Comparison of ENCODE assay signal across 13 cellular contexts in the genomic region with DNA sequence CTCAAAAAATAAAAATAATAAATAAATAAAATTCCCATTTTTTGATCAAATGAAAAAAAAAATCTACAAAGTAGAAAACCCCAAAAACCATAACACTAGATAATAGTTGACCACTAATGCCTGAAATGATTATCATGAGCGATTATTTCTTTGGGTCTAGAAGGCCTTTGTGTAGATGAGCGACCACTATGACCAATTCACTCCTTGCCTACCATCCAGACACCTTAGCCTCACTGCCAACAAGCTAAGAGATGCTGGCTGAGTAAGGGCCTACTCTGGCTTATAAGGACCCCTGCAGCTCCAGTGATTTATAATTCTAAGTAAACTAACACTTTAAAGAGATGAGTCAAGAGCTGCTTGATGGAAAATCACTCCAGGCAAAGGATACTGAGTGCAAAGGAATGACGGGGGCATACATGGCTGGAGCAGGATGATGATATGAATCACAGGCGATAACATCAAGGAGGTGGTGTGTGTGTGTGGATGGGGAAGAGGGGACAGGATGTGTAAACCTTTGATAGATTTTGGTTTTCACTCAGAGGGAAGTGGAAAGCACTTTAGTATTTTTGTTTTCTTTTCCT. TPM values are rescaled to one million over a fixed set of nuclear protein-coding genes. Genes with fewer than 3 reads are reported as not detected.
DNase-seq lines count a peak whose midpoint lies in the region; ATAC-seq and TF ChIP-seq lines count a peak whose summit lies in the region.
"Had no signal": no experiment of that assay in that cellular context is flagged by ENCODE, and none has a peak within 500 bp of the region (broad histone marks: within the 10 kb centered on the region; RNA-seq: fewer than 3 reads in every experiment).

No MANE protein-coding gene starts in this region.

- peak; percentile 65 for ATAC-seq in foreskin keratinocyte
- ATAC-seq in HG03280 (IDR thresholded peaks at IDR 0.05; ENCODE audit: unreplicated experiment): no peak
- no peak for ATAC-seq in GM23338
- ATAC-seq in activated CD8-positive, alpha-beta T cell treated with anti-CD3 and anti-CD28 coated beads for 36 hours: no peak
- no peak for ATAC-seq in aorta (ENCODE audit: low FRiP score)

- H3F3A ChIP-seq in GM23338 (replicated peaks; ENCODE audit: low read depth): peaks cover under 1% of the 10 kb centered on the region

- no peaks in the 10 kb centered on the region for H3K4me1 ChIP-seq in A673 (ENCODE audit: insufficient read depth, low read length, poor library complexity, severe bottlenecking)
- peaks cover 54% of the 10 kb centered on the region for H3K4me1 ChIP-seq in foreskin keratinocyte
- peaks cover 10% of the 10 kb centered on the region for H3K4me1 ChIP-seq in GM23338 (ENCODE audit: insufficient read depth)
- no peaks in the 10 kb centered on the region for H3K4me1 ChIP-seq in aorta (ENCODE audit: control insufficient read depth in 1 of 2, insufficient read depth in 2 of 2, low read length in 2 of 2)

- peaks cover 10% of the 10 kb centered on the region for H3K27me3 Mint-ChIP-seq in GM23338 (ENCODE audit: insufficient read depth, low read depth, poor library complexity)
- H3K27me3 Mint-ChIP-seq in activated CD8-positive, alpha-beta T cell treated with anti-CD3 and anti-CD28 coated beads for 36 hours: peaks cover 22% of the 10 kb centered on the region

- H3K27ac Mint-ChIP-seq in GM23338: no peak overlapping the region
- H3K27ac Mint-ChIP-seq in activated CD8-positive, alpha-beta T cell treated with anti-CD3 and anti-CD28 coated beads for 36 hours: no peak overlapping the region
- H3K27ac Mint-ChIP-seq: activated naive CD4-positive, alpha-beta T cell treated with anti-CD3 and anti-CD28 coated beads, Interleukin-2, amount 50 U/mL, for 24 hours; B cell had no signal

- H3K4me3 ChIP-seq in A673 (ENCODE audit: low read depth, low read length, poor library complexity, severe bottlenecking): no peak overlapping the region
- no peak overlapping the region for H3K4me3 ChIP-seq in HFF-Myc (replicated peaks; ENCODE audit: low read depth, low read length)
- H3K4me3 ChIP-seq in GM23338: no peak overlapping the region
- no peak overlapping the region for H3K4me3 ChIP-seq in aorta (ENCODE audit: low read length in 2 of 2)
- H3K4me3 ChIP-seq: thoracic aorta had no signal

- peaks cover 11% of the 10 kb centered on the region for H3K4me1 Mint-ChIP-seq in GM23338
- H3K4me1 Mint-ChIP-seq in activated CD8-positive, alpha-beta T cell treated with anti-CD3 and anti-CD28 coated beads for 36 hours (ENCODE audit: low read depth): peaks cover 8% of the 10 kb centered on the region

- DNase-seq in A673 (ENCODE audit: low spot score) (peak; percentile 76), HFF-Myc (ENCODE audit: extremely low read depth, low read depth) (peak; percentile 79), amniotic epithelial cell (ENCODE audit: low read depth) (peak; percentile 88), foreskin keratinocyte (peak; percentile 95 to 97), GM23338 (ENCODE audit: low spot score) (no peak), aorta (no peak)
- DNase-seq in activated CD8-positive, alpha-beta T cell treated with anti-CD3 and anti-CD28 coated beads for 36 hours: no peak
- DNase-seq: GDM1, NCI-H1694 treated with DMSO at 0.1 percent for 48 hours had no signal

- no peaks in the 10 kb centered on the region for H3K79me2 ChIP-seq in GM23338 (replicated peaks; ENCODE audit: insufficient read depth)

- no peak overlapping the region for H2AFZ ChIP-seq in GM23338

- no peak overlapping the region for H3K4me3 Mint-ChIP-seq in GM23338
- no peak overlapping the region for H3K4me3 Mint-ChIP-seq in activated CD8-positive, alpha-beta T cell treated with anti-CD3 and anti-CD28 coated beads for 36 hours
- H3K4me3 Mint-ChIP-seq: activated naive CD4-positive, alpha-beta T cell treated with anti-CD3 and anti-CD28 coated beads, Interleukin-2, amount 50 U/mL, for 24 hours; B cell had no signal

- no TSS peak for BruUV-seq in A673 (replicated peaks; lab: Mats Ljungman, UMichigan)

- H3K4me2 ChIP-seq in GM23338: no peak overlapping the region

- TF ChIP-seq CTCF in A673 (conservative IDR thresholded peaks at IDR 0.05; ENCODE audit: low read depth, low read length): no peak
- no peak for TF ChIP-seq CTCF in HFF-Myc (IDR thresholded peaks at IDR 0.05; ENCODE audit: low read depth, low read length, missing control alignments)
- peak; percentile 51 for TF ChIP-seq CTCF in foreskin keratinocyte (conservative IDR thresholded peaks at IDR 0.05)
- no peak for TF ChIP-seq CTCF in GM23338 (conservative IDR thresholded peaks at IDR 0.05; ENCODE audit: low read depth in 2 of 2)
- no peak for TF ChIP-seq CTCF in activated CD8-positive, alpha-beta T cell treated with anti-CD3 and anti-CD28 coated beads for 36 hours (IDR thresholded peaks at IDR 0.05)

- POLR2A ChIA-PET in A673 (lab: Charles Lee; ENCODE audit: low non-redundant PET): no interaction called here
- POLR2A ChIA-PET in activated CD8-positive, alpha-beta T cell treated with anti-CD3 and anti-CD28 coated beads for 36 hours (lab: Charles Lee): no interaction called here

- H3K36me3 Mint-ChIP-seq in GM23338 (ENCODE audit: low read depth): peaks cover 24% of the 10 kb centered on the region
- no peaks in the 10 kb centered on the region for H3K36me3 Mint-ChIP-seq in activated CD8-positive, alpha-beta T cell treated with anti-CD3 and anti-CD28 coated beads for 36 hours (ENCODE audit: low read depth)
- H3K36me3 Mint-ChIP-seq: activated naive CD4-positive, alpha-beta T cell treated with anti-CD3 and anti-CD28 coated beads, Interleukin-2, amount 50 U/mL, for 24 hours had no signal

- CTCF ChIA-PET in A673 (lab: Charles Lee): no interaction called here
- CTCF ChIA-PET in activated CD8-positive, alpha-beta T cell treated with anti-CD3 and anti-CD28 coated beads for 36 hours (lab: Charles Lee): no interaction called here

- H3K9me3 ChIP-seq in A673 (ENCODE audit: low read depth, low read length, poor library complexity, severe bottlenecking): no peaks in the 10 kb centered on the region
- no peaks in the 10 kb centered on the region for H3K9me3 ChIP-seq in aorta (ENCODE audit: control insufficient read depth, low read length)
- H3K9me3 ChIP-seq: thoracic aorta had no signal

- H3K27me3 ChIP-seq in A673 (replicated peaks; ENCODE audit: insufficient read depth, low read depth, low read length, poor library complexity) (no peaks in the 10 kb centered on the region), foreskin keratinocyte (no peaks in the 10 kb centered on the region), GM23338 (ENCODE audit: insufficient read depth) (peaks cover 15% of the 10 kb centered on the region), aorta (ENCODE audit: control insufficient read depth in 1 of 2, insufficient read depth in 2 of 2, low read length in 1 of 2) (no peaks in the 10 kb centered on the region)

- H4K20me1 ChIP-seq in GM23338 (replicated peaks; ENCODE audit: insufficient read depth): no peaks in the 10 kb centered on the region

- H3K9me2 ChIP-seq in GM23338 (ENCODE audit: insufficient read depth): no peaks in the 10 kb centered on the region

- H3K36me3 ChIP-seq in A673 (ENCODE audit: insufficient read depth, low read length, poor library complexity, severe bottlenecking): no peaks in the 10 kb centered on the region
- no peaks in the 10 kb centered on the region for H3K36me3 ChIP-seq in GM23338 (ENCODE audit: insufficient read depth)
- no peaks in the 10 kb centered on the region for H3K36me3 ChIP-seq in aorta (ENCODE audit: control insufficient read depth in 1 of 2, insufficient read depth in 2 of 2, low read length in 1 of 2)
- H3K36me3 ChIP-seq: thoracic aorta had no signal

- H3K27ac ChIP-seq in A673 (ENCODE audit: low read depth, low read length, poor library complexity, severe bottlenecking) (no peak overlapping the region), foreskin keratinocyte (peak overlapping the region; percentile 91), GM23338 (ENCODE audit: low read depth) (no peak overlapping the region), aorta (ENCODE audit: low read depth in 1 of 2, low read length in 2 of 2) (no peak overlapping the region)
- H3K27ac ChIP-seq: thoracic aorta had no signal

- intact Hi-C loops in A673 (cut with micrococcal nuclease; ENCODE audit: unreplicated experiment): no loop called here
- intact Hi-C loops in activated CD8-positive, alpha-beta T cell treated with anti-CD3 and anti-CD28 coated beads for 36 hours (cut with micrococcal nuclease): no loop called here
- intact Hi-C loops in aorta (cut with DNase I): no loop called here

- 94 to 96% methylated on average over 4 of the region's 4 CpGs for WGBS in aorta, 2 donors

- H3K9me3 Mint-ChIP-seq in GM23338: peaks cover 29% of the 10 kb centered on the region
- no peaks in the 10 kb centered on the region for H3K9me3 Mint-ChIP-seq in activated CD8-positive, alpha-beta T cell treated with anti-CD3 and anti-CD28 coated beads for 36 hours
- H3K9me3 Mint-ChIP-seq: activated naive CD4-positive, alpha-beta T cell treated with anti-CD3 and anti-CD28 coated beads, Interleukin-2, amount 50 U/mL, for 24 hours had no signal

TF ChIP-seq in GM23338, 12 proteins besides CTCF, POLR2A, EP300 and RAD21 (continues in another document):
- no peak for TF ChIP-seq CREB1 (CRISPR knock-in tag; IDR thresholded peaks at IDR 0.05; ENCODE audit: low read depth)

RNA-seq across cellular contexts. Expression of a gene that starts 4.8 kb away (rescaled TPM):
- 0.32 and 0.39 TPM in 2 replicates for total RNA-seq in A673 (2021)
- 72.4 and 77.5 TPM in 2 replicates for total RNA-seq in foreskin keratinocyte
- 32.8 and 36.8 TPM in 2 replicates for polyA plus RNA-seq in foreskin keratinocyte
- 27.1 and 32.1 TPM in 2 replicates for total RNA-seq in GM23338 (2014; rRNA removed; shearing (Covaris generic))
- 15.3 and 16.2 TPM in 2 replicates for polyA plus RNA-seq in GM23338 (2016; fragmentation: Nextera tagmentation; extraction: Ambion mirVana)
- 1 to 10 TPM; 1.8 to 2.2 TPM for total RNA-seq in activated CD8-positive, alpha-beta T cell treated with anti-CD3 and anti-CD28 coated beads for 36 hours
- total RNA-seq in aorta: 1 to 10 TPM in 1 of 2 donors, under 1 TPM in 1; 0.88 to 1.9 TPM
- polyA plus RNA-seq in aorta: 10 to 100 TPM in 1 of 2 donors, 1 to 10 TPM in 1; 5.5 to 10.7 TPM

RNA-seq across cellular contexts. Expression of a gene that starts 35.7 kb away (rescaled TPM):
- total RNA-seq in A673 (2021) (not detected in 2 replicates), foreskin keratinocyte (not detected in 2 replicates), aorta (under 1 TPM; 0.68 to 0.87 TPM)
- polyA plus RNA-seq in foreskin keratinocyte (not detected in 2 replicates), GM23338 (2016; fragmentation: Nextera tagmentation; extraction: Ambion mirVana) (not detected in 2 replicates), aorta (not detected)
- not detected in 2 replicates for total RNA-seq in GM23338 (2014; rRNA removed; shearing (Covaris generic))
- total RNA-seq in activated CD8-positive, alpha-beta T cell treated with anti-CD3 and anti-CD28 coated beads for 36 hours: under 1 TPM; 0.36 to 0.81 TPM
- total RNA-seq: thoracic aorta had no signal

Comparison
In these comparisons a context has a peak if more than half of its experiments do, and no peak if none do; other contexts are left out.
1. DNase-seq: peak in A673 (single experiment), HFF-Myc (single experiment), amniotic epithelial cell (single experiment) and foreskin keratinocyte (2 of 2); none in GM23338 (single experiment), activated CD8-positive, alpha-beta T cell treated with anti-CD3 and anti-CD28 coated beads for 36 hours (single experiment) and aorta (0 of 2).